ENCODE assay signal across 9 cellular contexts in genomic region chr9:110744753-110745522, GRCh38.
DNase-seq lines count a peak whose midpoint lies in the region; ATAC-seq and TF ChIP-seq lines count a peak whose summit lies in the region.
"Had no signal": no experiment of that assay in that cellular context is flagged by ENCODE, and none has a peak within 500 bp of the region (broad histone marks: within the 10 kb centered on the region; RNA-seq: fewer than 3 reads in every experiment).

No MANE protein-coding gene starts in this region.

- H3K9me3 ChIP-seq in mucosa of descending colon (no peaks in the 10 kb centered on the region), Karpas-422 (ENCODE audit: low read length) (no peaks in the 10 kb centered on the region)

- peak; percentile 97 for DNase-seq in A172 (ENCODE audit: low spot score)
- peak; percentile 27 for DNase-seq in epidermal melanocyte (ENCODE audit: insufficient read length, low spot score)
- no peak for DNase-seq in mucosa of descending colon
- DNase-seq in Karpas-422 = no peak
- no peak for DNase-seq in stimulated activated CD8-positive, alpha-beta memory T cell treated with anti-CD3 and anti-CD28 coated beads, Interleukin-4, amount 100 ng/mL, for 48 hours
- DNase-seq: CD4-positive, CD25-positive, alpha-beta regulatory T cell had no signal

- no peaks in the 10 kb centered on the region for H4K20me1 ChIP-seq in Karpas-422 (ENCODE audit: insufficient read depth, low read depth, low read length)

- peak; percentile 83 for TF ChIP-seq EP300 in Ishikawa (IDR thresholded peaks at IDR 0.05; ENCODE audit: borderline replicate concordance)

- no peak overlapping the region for H3K9ac ChIP-seq in Karpas-422 (ENCODE audit: low read length)

- H3K27ac ChIP-seq in Karpas-422 (ENCODE audit: low read length) = no peak overlapping the region

- no peaks in the 10 kb centered on the region for H3K36me3 ChIP-seq in mucosa of descending colon (ENCODE audit: low read depth)
- no peaks in the 10 kb centered on the region for H3K36me3 ChIP-seq in Karpas-422 (ENCODE audit: insufficient read depth, low read length)

- 0 out of 2 replicates have a peak, but pooled peaks cover 2% of the 10 kb centered on the region for H3K27me3 ChIP-seq in Karpas-422 (ENCODE audit: low read length)

- no peak overlapping the region for H3K4me3 ChIP-seq in mucosa of descending colon
- H3K4me3 ChIP-seq in Karpas-422 (ENCODE audit: low read length) = no peak overlapping the region

- 0 out of 2 replicates have a peak, but pooled peaks cover 3% of the 10 kb centered on the region for H3K9me2 ChIP-seq in Karpas-422 (replicated peaks; ENCODE audit: insufficient read depth, low read length)

- H3K79me2 ChIP-seq in Karpas-422 (ENCODE audit: low read length) = no peaks in the 10 kb centered on the region

- TF ChIP-seq RAD21 in Ishikawa (IDR thresholded peaks at IDR 0.05; ENCODE audit: low read depth) = no peak

- no peak for TF ChIP-seq CTCF in mucosa of descending colon (IDR thresholded peaks at IDR 0.05)

- no peak overlapping the region for H2AFZ ChIP-seq in Karpas-422 (ENCODE audit: low read length)

- H3K4me1 ChIP-seq in mucosa of descending colon (ENCODE audit: low read depth) = no peaks in the 10 kb centered on the region
- H3K4me1 ChIP-seq in Karpas-422 (ENCODE audit: low read length) = no peaks in the 10 kb centered on the region

- no peak overlapping the region for H3K4me2 ChIP-seq in Karpas-422 (ENCODE audit: low read depth, low read length, poor library complexity, severe bottlenecking)

- peak; percentile 42 for ATAC-seq in mucosa of descending colon
- no peak for ATAC-seq in GM19328 (IDR thresholded peaks at IDR 0.05; ENCODE audit: unreplicated experiment)
- ATAC-seq in HG02623 (IDR thresholded peaks at IDR 0.05; ENCODE audit: unreplicated experiment) = no peak

- intact Hi-C loops in mucosa of descending colon (cut with DNase I, micrococcal nuclease) = no loop called here

TF ChIP-seq in Ishikawa, 13 proteins besides CTCF, POLR2A, EP300 and RAD21:
- TF ChIP-seq EGR1 (IDR thresholded peaks at IDR 0.05) (no peak), FOXM1 (IDR thresholded peaks at IDR 0.05; ENCODE audit: borderline replicate concordance, low read depth) (peak; percentile 85), REST (IDR thresholded peaks at IDR 0.05; ENCODE audit: low read depth) (no peak), YY1 (IDR thresholded peaks at IDR 0.05; ENCODE audit: low read depth) (peak; percentile 26; the same call in 1 of the 2 replicates), TAF1 (IDR thresholded peaks at IDR 0.05; ENCODE audit: low read depth) (no peak), USF1 (IDR thresholded peaks at IDR 0.05) (no peak), TEAD4 (IDR thresholded peaks at IDR 0.05) (peak; percentile 79), CEBPB (IDR thresholded peaks at IDR 0.05) (peak; percentile 74), ZBTB7A (IDR thresholded peaks at IDR 0.05; ENCODE audit: low read depth) (no peak), CREB1 (IDR thresholded peaks at IDR 0.05; ENCODE audit: low read depth) (no peak), NFIC (IDR thresholded peaks at IDR 0.05) (peak; percentile 92), TCF12 (IDR thresholded peaks at IDR 0.05; ENCODE audit: low read depth) (peak; percentile 85; the same call in 1 of the 2 replicates)
- TF ChIP-seq, protein P1, sequence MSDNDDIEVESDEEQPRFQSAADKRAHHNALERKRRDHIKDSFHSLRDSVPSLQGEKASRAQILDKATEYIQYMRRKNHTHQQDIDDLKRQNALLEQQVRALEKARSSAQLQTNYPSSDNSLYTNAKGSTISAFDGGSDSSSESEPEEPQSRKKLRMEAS (IDR thresholded peaks at IDR 0.05) = 0 out of 2 replicates have a peak, but pooled peaks have one; percentile 38
TF ChIP-seq in Ishikawa: peak in this region for 7.

Comparison
In these comparisons a context has a peak if more than half of its experiments do, and no peak if none do; other contexts are left out.
1. DNase-seq: peak in A172 (single experiment) and epidermal melanocyte (single experiment); none in mucosa of descending colon (0 of 3), Karpas-422 (single experiment) and stimulated activated CD8-positive, alpha-beta memory T cell treated with anti-CD3 and anti-CD28 coated beads, Interleukin-4, amount 100 ng/mL, for 48 hours (single experiment).